In the genomic region with DNA sequence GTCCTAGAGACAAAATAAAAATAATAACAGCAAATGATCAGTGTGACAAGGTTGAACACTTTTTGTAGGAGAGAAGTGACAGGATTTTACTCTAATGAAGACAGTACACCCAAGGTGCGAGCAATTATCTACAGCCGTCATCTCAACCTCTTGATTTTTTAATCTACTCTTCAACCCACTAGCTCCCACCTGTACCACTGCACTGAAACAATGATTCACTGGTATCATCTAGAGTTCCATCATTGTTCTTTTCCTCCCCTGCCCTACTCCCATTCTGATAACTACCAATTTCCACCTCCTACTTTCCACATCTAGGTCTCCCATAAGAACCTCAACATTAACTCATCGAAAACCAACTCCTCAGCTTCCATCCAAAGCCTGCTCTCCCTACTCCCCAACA, we compare ENCODE assay signal across 18 cellular contexts.
A peak's percentile ranks its signal among the peaks of the same experiment; 100 is the strongest.
DNase-seq lines count a peak whose midpoint lies in the region; ATAC-seq, FAIRE-seq and TF ChIP-seq lines count a peak whose summit lies in the region.
"Had no signal": no experiment of that assay in that cellular context is flagged by ENCODE, and none has a peak within 500 bp of the region (broad histone marks: within the 10 kb centered on the region; RNA-seq: fewer than 3 reads in every experiment).

No MANE protein-coding gene starts in this region.

- H3K18ac ChIP-seq in trophoblast cell (ENCODE audit: low read length) = no peak overlapping the region

- H3K9me3 ChIP-seq in breast epithelium (no peaks in the 10 kb centered on the region), T-helper 17 cell (ENCODE audit: control insufficient read depth, low read length, poor library complexity, severe bottlenecking) (no peaks in the 10 kb centered on the region), endodermal cell (ENCODE audit: control insufficient read depth, low read length) (no peaks in the 10 kb centered on the region), trophoblast cell (ENCODE audit: insufficient read depth, low read depth, low read length) (no peaks in the 10 kb centered on the region)
- H3K9me3 ChIP-seq: A549 had no signal

- H3K79me2 ChIP-seq in trophoblast cell (ENCODE audit: control insufficient read depth, insufficient read depth, low read length, poor library complexity) = peaks cover 3% of the 10 kb centered on the region

- H3K36me3 Mint-ChIP-seq in MCF 10A (ENCODE audit: insufficient read depth, unreplicated experiment) (no peaks in the 10 kb centered on the region), T-helper 17 cell (ENCODE audit: low read depth) (peaks cover 3% of the 10 kb centered on the region), endodermal cell (ENCODE audit: low read depth) (peaks cover 23% of the 10 kb centered on the region)
- H3K36me3 Mint-ChIP-seq in activated naive CD8-positive, alpha-beta T cell treated with anti-CD3 and anti-CD28 coated beads, Interleukin-2, amount 50 U/mL, for 24 hours (ENCODE audit: low read depth) = peaks cover 20% of the 10 kb centered on the region

- no peak overlapping the region for H2AFZ ChIP-seq in trophoblast cell (ENCODE audit: insufficient read depth, low read length, poor library complexity)
- H2AFZ ChIP-seq: GM23338 had no signal

- no peaks in the 10 kb centered on the region for H3K9me3 Mint-ChIP-seq in MCF 10A (ENCODE audit: unreplicated experiment)
- no peaks in the 10 kb centered on the region for H3K9me3 Mint-ChIP-seq in endodermal cell
- H3K9me3 Mint-ChIP-seq in activated naive CD8-positive, alpha-beta T cell treated with anti-CD3 and anti-CD28 coated beads, Interleukin-2, amount 50 U/mL, for 24 hours = no peaks in the 10 kb centered on the region
- H3K9me3 Mint-ChIP-seq: CD8-positive, alpha-beta T cell; GM23338 had no signal

- POLR2A ChIA-PET in MCF 10A (lab: Yijun Ruan, JAX) = interaction anchor here (0.9 kb wide), 1 partner anchor 100 kb away, joined by 3 read pairs; the partner anchor contains the start of gene PPP2R5E

- H3K27me3 ChIP-seq in breast epithelium (no peaks in the 10 kb centered on the region), endodermal cell (ENCODE audit: control insufficient read depth, insufficient read depth, low read length, poor library complexity, severe bottlenecking) (no peaks in the 10 kb centered on the region), trophoblast cell (ENCODE audit: insufficient read depth, low read length) (no peaks in the 10 kb centered on the region), H7 (ENCODE audit: control insufficient read depth, insufficient read depth, low read length) (no peaks in the 10 kb centered on the region)

- no peak overlapping the region for H3K14ac ChIP-seq in trophoblast cell (ENCODE audit: low read length)

- H3K27ac ChIP-seq in breast epithelium (no peak overlapping the region), endodermal cell (ENCODE audit: low read depth, low read length) (no peak overlapping the region), trophoblast cell (ENCODE audit: low read depth, low read length) (no peak overlapping the region)
- H3K27ac ChIP-seq: 22Rv1, A549, C4-2B had no signal

- H2BK120ac ChIP-seq in trophoblast cell (ENCODE audit: insufficient read depth, low read length, poor library complexity) = no peak overlapping the region

- no peak for DNase-seq in MCF 10A (ENCODE audit: unreplicated experiment)
- no peak for DNase-seq in breast epithelium (ENCODE audit: low spot score in 2 of 2)
- no peak for DNase-seq in T-helper 17 cell
- no peak for DNase-seq in endodermal cell
- no peak for DNase-seq in trophoblast cell
- DNase-seq in GM12892 (ENCODE audit: insufficient read length) = no peak
- DNase-seq in H7 = no peak
- no peak for DNase-seq in activated naive CD8-positive, alpha-beta T cell treated with anti-CD3 and anti-CD28 coated beads, Interleukin-2, amount 50 U/mL, for 24 hours
- DNase-seq: AML-193; Calu3; CD8-positive, alpha-beta T cell; DMS79 treated with DMSO at 0.1 percent for 48 hours; GF-D8 had no signal

- H3K23ac ChIP-seq in trophoblast cell (ENCODE audit: low read length) = no peak overlapping the region

- CTCF ChIA-PET in MCF 10A (lab: Yijun Ruan, JAX) = no interaction called here

- H3K4me3 ChIP-seq in breast epithelium (no peak overlapping the region), endodermal cell (ENCODE audit: low read length) (no peak overlapping the region), trophoblast cell (ENCODE audit: low read depth, low read length) (no peak overlapping the region), H7 (ENCODE audit: insufficient read depth, low read depth, low read length) (no peak overlapping the region)
- H3K4me3 ChIP-seq: A549, GM23338 had no signal

- H2BK5ac ChIP-seq in trophoblast cell (ENCODE audit: low read depth, low read length, poor library complexity) = no peak overlapping the region

- intact Hi-C loops in MCF 10A (cut with micrococcal nuclease) (no loop called here), breast epithelium (cut with DNase I; ENCODE audit: low total_unique reads) (no loop called here)

- no peaks in the 10 kb centered on the region for H3K36me3 ChIP-seq in breast epithelium
- H3K36me3 ChIP-seq in endodermal cell (ENCODE audit: control insufficient read depth, insufficient read depth, low read length) = peaks cover 16% of the 10 kb centered on the region
- H3K36me3 ChIP-seq in trophoblast cell (ENCODE audit: control insufficient read depth in 1 of 2, insufficient read depth in 2 of 2, low read length in 2 of 2) = no peaks in the 10 kb centered on the region
- no peaks in the 10 kb centered on the region for H3K36me3 ChIP-seq in H7 (replicated peaks; ENCODE audit: control insufficient read depth, insufficient read depth, low read length)

- H3K4me1 ChIP-seq in breast epithelium (peaks cover 0 to 3% of the 10 kb centered on the region in 2 donors), endodermal cell (ENCODE audit: control insufficient read depth, insufficient read depth, low read length) (no peaks in the 10 kb centered on the region), trophoblast cell (ENCODE audit: control insufficient read depth in 1 of 2, insufficient read depth in 2 of 2, low read length in 2 of 2) (peaks cover 3 to 4% of the 10 kb centered on the region in 2 experiments)

- no peak for TF ChIP-seq POLR2A in breast epithelium (IDR thresholded peaks at IDR 0.05)
- no peak for TF ChIP-seq POLR2A in GM12892 (IDR thresholded peaks at IDR 0.05; ENCODE audit: low read depth, low read length)

- no peaks in the 10 kb centered on the region for H3K27me3 Mint-ChIP-seq in MCF 10A (ENCODE audit: insufficient read depth, unreplicated experiment)
- no peaks in the 10 kb centered on the region for H3K27me3 Mint-ChIP-seq in T-helper 17 cell
- H3K27me3 Mint-ChIP-seq in endodermal cell (ENCODE audit: insufficient read depth) = no peaks in the 10 kb centered on the region
- no peaks in the 10 kb centered on the region for H3K27me3 Mint-ChIP-seq in activated naive CD8-positive, alpha-beta T cell treated with anti-CD3 and anti-CD28 coated beads, Interleukin-2, amount 50 U/mL, for 24 hours

- no peak overlapping the region for H2AK5ac ChIP-seq in trophoblast cell (ENCODE audit: low read length)

- H3K9ac ChIP-seq in endodermal cell (ENCODE audit: extremely low read depth, low read length, poor library complexity, severe bottlenecking) (no peak overlapping the region), trophoblast cell (ENCODE audit: low read length) (no peak overlapping the region)

- 94 to 100% methylated on average over 3 of the region's 3 CpGs for whole genome bisulfite sequencing in endodermal cell (ENCODE audit: insufficient coverage in 1 of 2, insufficient read length in 1 of 2), 2 experiments
- 100% methylated on average over 1 of the region's 3 CpGs for WGBS in trophoblast cell (ENCODE audit: extremely low coverage, insufficient coverage, insufficient read length)

- no peak for ATAC-seq in T-helper 17 cell
- no peak for ATAC-seq in activated naive CD8-positive, alpha-beta T cell treated with anti-CD3 and anti-CD28 coated beads, Interleukin-2, amount 50 U/mL, for 24 hours
- ATAC-seq: A549; CD8-positive, alpha-beta T cell; GM23338; HCT116 had no signal

- no TSS peak for BruUV-seq in MCF 10A (replicated peaks; lab: Mats Ljungman, UMichigan)

- H3K27ac Mint-ChIP-seq in MCF 10A (ENCODE audit: low read depth, unreplicated experiment) (peak overlapping the region; percentile 32), T-helper 17 cell (peak overlapping the region; percentile 0), endodermal cell (peak overlapping the region; percentile 3)
- no peak overlapping the region for H3K27ac Mint-ChIP-seq in activated naive CD8-positive, alpha-beta T cell treated with anti-CD3 and anti-CD28 coated beads, Interleukin-2, amount 50 U/mL, for 24 hours
- H3K27ac Mint-ChIP-seq: CD8-positive, alpha-beta T cell; GM23338 had no signal

- H4K8ac ChIP-seq in trophoblast cell (ENCODE audit: low read depth, low read length) = no peak overlapping the region

- H4K12ac ChIP-seq in trophoblast cell (ENCODE audit: low read depth, low read length) = no peak overlapping the region

- no peak for FAIRE-seq in GM12892 (lab: Jason Lieb, UNC)
- FAIRE-seq: A549 had no signal

- H3K79me1 ChIP-seq in trophoblast cell (ENCODE audit: low read length) = no peaks in the 10 kb centered on the region

- no peak for TF ChIP-seq CTCF in MCF 10A (IDR thresholded peaks at IDR 0.05; ENCODE audit: unreplicated experiment)
- no peak for TF ChIP-seq CTCF in breast epithelium (IDR thresholded peaks at IDR 0.05)
- TF ChIP-seq CTCF in endodermal cell (conservative IDR thresholded peaks at IDR 0.05) = no peak

- no peak overlapping the region for H3K4me2 ChIP-seq in trophoblast cell (ENCODE audit: low read length)
- H3K4me2 ChIP-seq: A549, GM23338 had no signal

- peak overlapping the region; percentile 6 for H3K4ac ChIP-seq in trophoblast cell (ENCODE audit: low read depth, low read length)

- H4K91ac ChIP-seq in trophoblast cell (ENCODE audit: low read depth, low read length) = no peak overlapping the region

- H3K4me1 Mint-ChIP-seq in MCF 10A (ENCODE audit: insufficient read depth, unreplicated experiment) (peaks cover 9% of the 10 kb centered on the region), T-helper 17 cell (peaks cover 35% of the 10 kb centered on the region), endodermal cell (peaks cover 10% of the 10 kb centered on the region)
- H3K4me1 Mint-ChIP-seq in activated naive CD8-positive, alpha-beta T cell treated with anti-CD3 and anti-CD28 coated beads, Interleukin-2, amount 50 U/mL, for 24 hours = peaks cover 27% of the 10 kb centered on the region

- H3K4me3 Mint-ChIP-seq in MCF 10A (ENCODE audit: unreplicated experiment) = no peak overlapping the region
- H3K4me3 Mint-ChIP-seq in T-helper 17 cell = no peak overlapping the region
- no peak overlapping the region for H3K4me3 Mint-ChIP-seq in endodermal cell
- no peak overlapping the region for H3K4me3 Mint-ChIP-seq in activated naive CD8-positive, alpha-beta T cell treated with anti-CD3 and anti-CD28 coated beads, Interleukin-2, amount 50 U/mL, for 24 hours
- H3K4me3 Mint-ChIP-seq: CD8-positive, alpha-beta T cell; GM23338 had no signal

- no peak overlapping the region for H2BK12ac ChIP-seq in trophoblast cell (ENCODE audit: low read length)
